Comparison of ENCODE assay signal across 8 cellular contexts in genomic region chr18:79567481-79568147, GRCh38.
DNase-seq lines count a peak whose midpoint lies in the region; ATAC-seq, FAIRE-seq and TF ChIP-seq lines count a peak whose summit lies in the region.

No MANE protein-coding gene starts in this region.

- H3K4me3 ChIP-seq in H7 (ENCODE audit: insufficient read depth, low read depth, low read length) (no peak overlapping the region), heart right ventricle (peak overlapping the region in 2 of 10 donors; percentile 21 to 29)

- no peak overlapping the region for H3K4me3 Mint-ChIP-seq in WTC11

- peaks cover 26% of the 10 kb centered on the region for H3K4me1 Mint-ChIP-seq in WTC11

- DNase-seq in H7 = peak; percentile 89
- DNase-seq in WTC11 (ENCODE audit: low spot score) = peak; percentile 54
- DNase-seq in heart right ventricle = peak; percentile 57 to 62
- peak; percentile 57 for DNase-seq in renal cortical epithelial cell (ENCODE audit: low read depth)
- DNase-seq in NOMO-1 treated with dmso at 0.1 percent for 144 hours (lab: John Stamatoyannopoulos, UW; ENCODE audit: unreplicated experiment) = no peak
- DNase-seq in activated T-cell treated with anti-CD3 and anti-CD28 coated beads, Interleukin-2, amount 50 U/mL, for 48 hours = no peak
- no peak for DNase-seq in frontal cortex (ENCODE audit: low spot score in 2 of 2)
- DNase-seq in activated CD4-positive, alpha-beta T cell treated with anti-CD3 and anti-CD28 coated beads, Interleukin-2, amount 50 U/mL, for 4 hours = no peak

- H3K27me3 ChIP-seq in H7 (ENCODE audit: control insufficient read depth, insufficient read depth, low read length) = no peaks in the 10 kb centered on the region
- H3K27me3 ChIP-seq in heart right ventricle = no peaks in the 10 kb centered on the region

- TF ChIP-seq CTCF in WTC11 (IDR thresholded peaks at IDR 0.05) = no peak
- no peak for TF ChIP-seq CTCF in heart right ventricle (IDR thresholded peaks at IDR 0.05)

- CTCF ChIA-PET in WTC11 (lab: Charles Lee) = interaction anchor here (0.9 kb wide), 2 partner anchors 9 to 187 kb away, joined by 3 read pairs; no protein-coding TSS in a partner anchor

- H3K9me3 Mint-ChIP-seq in WTC11 = peaks cover 18% of the 10 kb centered on the region

- peaks cover 0 to 10% (median 2%) of the 10 kb centered on the region in 11 donors for H3K9me3 ChIP-seq in heart right ventricle

- no peak for FAIRE-seq in frontal cortex (lab: Jason Lieb, UNC)

- ATAC-seq in WTC11 (peak; percentile 94), heart right ventricle (peak; percentile 83 to 92 (median 90))

- peak overlapping the region in 9 of 10 donors; percentile 38 to 85 (median 57) for H3K27ac ChIP-seq in heart right ventricle

- peaks cover 5% of the 10 kb centered on the region for H3K36me3 Mint-ChIP-seq in WTC11

- intact Hi-C loops in heart right ventricle (cut with DNase I) = no loop called here

- H3K27me3 Mint-ChIP-seq in WTC11 (ENCODE audit: low read depth) = peaks cover 5% of the 10 kb centered on the region; the same call in 1 of the 2 replicates

- POLR2A ChIA-PET in WTC11 (lab: Charles Lee) = interaction anchor here (1.2 kb wide), 1 partner anchor 171 kb away, joined by 3 read pairs; no protein-coding TSS in a partner anchor

- 24 to 26% methylated on average over 28 of the region's 28 CpGs for WGBS in heart right ventricle, 2 donors

- no peaks in the 10 kb centered on the region for H3K36me3 ChIP-seq in H7 (replicated peaks; ENCODE audit: control insufficient read depth, insufficient read depth, low read length)
- H3K36me3 ChIP-seq in heart right ventricle = no peaks in the 10 kb centered on the region

- H3K27ac Mint-ChIP-seq in WTC11 = peak overlapping the region; percentile 83

- H3K4me1 ChIP-seq in heart right ventricle = peaks cover 7 to 42% (median 20%) of the 10 kb centered on the region in 9 donors

TF ChIP-seq in WTC11, 78 proteins besides CTCF, POLR2A, EP300 and RAD21:
- no peak for TF ChIP-seq KAT7 (CRISPR knock-in tag; IDR thresholded peaks at IDR 0.05; ENCODE audit: borderline replicate concordance)
- no peak for TF ChIP-seq HMGXB4 (CRISPR knock-in tag; IDR thresholded peaks at IDR 0.05)

Comparison
In these comparisons a context has a peak if more than half of its experiments do, and no peak if none do; other contexts are left out.
1. DNase-seq: peak in H7 (single experiment), WTC11 (single experiment), heart right ventricle (2 of 2) and renal cortical epithelial cell (single experiment); none in NOMO-1 treated with dmso at 0.1 percent for 144 hours (single experiment), activated T-cell treated with anti-CD3 and anti-CD28 coated beads, Interleukin-2, amount 50 U/mL, for 48 hours (0 of 2), frontal cortex (0 of 2) and activated CD4-positive, alpha-beta T cell treated with anti-CD3 and anti-CD28 coated beads, Interleukin-2, amount 50 U/mL, for 4 hours (0 of 2).